ENCODE assay signal across 8 cellular contexts in the genomic region with DNA sequence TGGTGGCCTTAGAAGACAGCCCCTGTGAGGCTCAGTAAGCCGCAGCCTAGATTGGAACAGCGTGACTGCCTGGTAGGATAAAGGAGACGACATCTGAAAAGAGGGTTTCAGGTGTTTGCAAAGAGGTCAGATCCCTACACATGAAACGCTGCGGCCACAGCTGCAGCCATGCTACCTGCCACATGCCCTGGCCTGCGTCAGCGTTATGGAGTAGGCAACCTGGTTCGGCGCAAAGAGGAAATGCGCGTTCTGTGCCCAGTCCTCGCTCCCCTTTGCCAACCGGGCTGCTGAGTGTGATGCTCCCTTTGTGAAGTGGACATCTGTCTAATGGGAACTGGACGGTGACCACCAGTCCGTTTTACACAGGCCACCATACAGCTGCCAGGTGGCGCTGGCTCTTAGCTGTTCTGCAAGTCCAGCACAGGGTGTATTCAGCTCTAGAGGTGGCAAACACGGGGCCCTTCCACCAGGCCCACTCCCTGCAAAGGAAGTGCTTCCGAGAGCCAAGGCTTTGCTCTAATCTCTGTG.
A peak's percentile ranks its signal among the peaks of the same experiment; 100 is the strongest.
DNase-seq lines count a peak whose midpoint lies in the region; ATAC-seq and TF ChIP-seq lines count a peak whose summit lies in the region.

No MANE protein-coding gene starts in this region.

- no peaks in the 10 kb centered on the region for H3K27me3 Mint-ChIP-seq in activated T-helper 2 cell treated with anti-CD3 and anti-CD28 coated beads, Interferon-gamma antibody, Interleukin-2, Interleukin-4, amounts not matched to agents 10 μg/mL and 5 μg/mL and 100 μg/mL, durations not matched to agents 14 hours and 24 hours and 36 hours (ENCODE audit: low read depth)

- no peaks in the 10 kb centered on the region for H3K9me3 ChIP-seq in DND-41 (ENCODE audit: insufficient read depth, low read length, severe bottlenecking)
- no peaks in the 10 kb centered on the region for H3K9me3 ChIP-seq in HEK293 (ENCODE audit: control insufficient read depth, insufficient read depth, low read depth, low read length)
- H3K9me3 ChIP-seq in mesenchymal stem cell (ENCODE audit: control insufficient read depth, low read length): no peaks in the 10 kb centered on the region
- H3K9me3 ChIP-seq in osteoblast (ENCODE audit: low read depth, low read length): no peaks in the 10 kb centered on the region

- H3K4me1 Mint-ChIP-seq in activated T-helper 2 cell treated with anti-CD3 and anti-CD28 coated beads, Interferon-gamma antibody, Interleukin-2, Interleukin-4, amounts not matched to agents 10 μg/mL and 5 μg/mL and 100 μg/mL, durations not matched to agents 14 hours and 24 hours and 36 hours (ENCODE audit: low read depth): peaks cover 95% of the 10 kb centered on the region

- ATAC-seq in DND-41 (ENCODE audit: insufficient read depth, low read depth): peak; percentile 54
- ATAC-seq in GM18502 (IDR thresholded peaks at IDR 0.05; ENCODE audit: poor library complexity, unreplicated experiment): no peak
- ATAC-seq in GM18517 (IDR thresholded peaks at IDR 0.05; ENCODE audit: unreplicated experiment): no peak
- ATAC-seq in HG03442 (IDR thresholded peaks at IDR 0.05; ENCODE audit: unreplicated experiment): no peak

- H3K27ac ChIP-seq in DND-41 (ENCODE audit: low read length) (peak overlapping the region; percentile 93), HEK293 (ENCODE audit: extremely low read depth, low read depth, low read length) (peak overlapping the region; percentile 13; the same call in 1 of the 2 replicates), mesenchymal stem cell (ENCODE audit: low read length, poor library complexity, severe bottlenecking) (no peak overlapping the region), osteoblast (ENCODE audit: low read depth, low read length) (no peak overlapping the region)

- H3K14ac ChIP-seq in mesenchymal stem cell (ENCODE audit: low read length in 2 of 2): peak overlapping the region in 1 of 2 experiments; percentile 90

- DNase-seq in DND-41: peak; percentile 63
- no peak for DNase-seq in activated T-helper 2 cell treated with anti-CD3 and anti-CD28 coated beads, Interferon-gamma antibody, Interleukin-2, Interleukin-4, amounts not matched to agents 10 μg/mL and 5 μg/mL and 100 μg/mL, durations not matched to agents 14 hours and 24 hours and 36 hours (ENCODE audit: low spot score)
- DNase-seq in mesenchymal stem cell: no peak
- no peak for DNase-seq in osteoblast (ENCODE audit: insufficient read length, low spot score, missing footprints)

- H4K91ac ChIP-seq in mesenchymal stem cell (ENCODE audit: low read length): peak overlapping the region; percentile 67

- no peak overlapping the region for H2BK120ac ChIP-seq in mesenchymal stem cell (ENCODE audit: low read depth, low read length)

- 92% methylated on average over 17 of the region's 18 CpGs for WGBS in mesenchymal stem cell

- H3K79me2 ChIP-seq in DND-41 (ENCODE audit: insufficient read depth, low read length): peaks cover 92% of the 10 kb centered on the region
- no peaks in the 10 kb centered on the region for H3K79me2 ChIP-seq in osteoblast (ENCODE audit: insufficient read depth, low read length)

- H3K27ac Mint-ChIP-seq in activated T-helper 2 cell treated with anti-CD3 and anti-CD28 coated beads, Interferon-gamma antibody, Interleukin-2, Interleukin-4, amounts not matched to agents 10 μg/mL and 5 μg/mL and 100 μg/mL, durations not matched to agents 14 hours and 24 hours and 36 hours: no peak overlapping the region

- intact Hi-C loops in activated T-helper 2 cell treated with anti-CD3 and anti-CD28 coated beads, Interferon-gamma antibody, Interleukin-2, Interleukin-4, amounts not matched to agents 10 μg/mL and 5 μg/mL and 100 μg/mL, durations not matched to agents 14 hours and 24 hours and 36 hours (cut with micrococcal nuclease): loop anchor here (1.0 to 2.0 kb wide), 4 partner anchors 10 to 57 kb away; no protein-coding TSS in a partner anchor

- no peak overlapping the region for H2AK5ac ChIP-seq in mesenchymal stem cell (ENCODE audit: low read length, severe bottlenecking)

- peak overlapping the region; percentile 94 for H4K8ac ChIP-seq in mesenchymal stem cell (ENCODE audit: low read length)

- H3K36me3 ChIP-seq in DND-41 (ENCODE audit: insufficient read depth, low read length) (peaks cover 60% of the 10 kb centered on the region), HEK293 (ENCODE audit: control insufficient read depth in 2 of 2, insufficient read depth in 1 of 2, low read length in 2 of 2) (peaks cover 0 to 3% of the 10 kb centered on the region in 2 experiments; a peak in 1 of 3 replicates), mesenchymal stem cell (ENCODE audit: control insufficient read depth in 1 of 2, insufficient read depth in 2 of 2, low read depth in 1 of 2, low read length in 2 of 2) (peaks cover 6 to 93% of the 10 kb centered on the region in 2 experiments), osteoblast (ENCODE audit: insufficient read depth, low read length) (no peaks in the 10 kb centered on the region)

- H4K20me1 ChIP-seq in DND-41 (ENCODE audit: insufficient read depth, low read length) (peaks cover 12% of the 10 kb centered on the region; the same call in 1 of the 2 replicates), osteoblast (ENCODE audit: insufficient read depth, low read length) (no peaks in the 10 kb centered on the region)

- H2BK12ac ChIP-seq in mesenchymal stem cell (ENCODE audit: low read length in 2 of 2): peak overlapping the region; percentile 29 to 97

- peak; percentile 42 for TF ChIP-seq CTCF in DND-41 (IDR thresholded peaks at IDR 0.05; ENCODE audit: borderline replicate concordance, extremely low read depth, low read length, poor library complexity, severe bottlenecking)
- TF ChIP-seq CTCF in HEK293 (tag by site-specific recombination; IDR thresholded peaks at IDR 0.05): no peak
- TF ChIP-seq CTCF in osteoblast (IDR thresholded peaks at IDR 0.05; ENCODE audit: extremely low read depth, low read depth, low read length): no peak

- no peaks in the 10 kb centered on the region for H3K9me3 Mint-ChIP-seq in activated T-helper 2 cell treated with anti-CD3 and anti-CD28 coated beads, Interferon-gamma antibody, Interleukin-2, Interleukin-4, amounts not matched to agents 10 μg/mL and 5 μg/mL and 100 μg/mL, durations not matched to agents 14 hours and 24 hours and 36 hours

- H2BK15ac ChIP-seq in mesenchymal stem cell (ENCODE audit: low read depth, poor library complexity, severe bottlenecking): no peak overlapping the region

- H3K36me3 Mint-ChIP-seq in activated T-helper 2 cell treated with anti-CD3 and anti-CD28 coated beads, Interferon-gamma antibody, Interleukin-2, Interleukin-4, amounts not matched to agents 10 μg/mL and 5 μg/mL and 100 μg/mL, durations not matched to agents 14 hours and 24 hours and 36 hours (ENCODE audit: low read depth): peaks cover 64% of the 10 kb centered on the region

- H2BK5ac ChIP-seq in mesenchymal stem cell (ENCODE audit: low read depth, low read length, poor library complexity, severe bottlenecking): no peak overlapping the region

- peak overlapping the region in 1 of 2 experiments; percentile 42; a peak in 2 of 4 replicates for H3K4me3 ChIP-seq in DND-41 (ENCODE audit: low read depth in 1 of 2, low read length in 2 of 2)
- no peak overlapping the region for H3K4me3 ChIP-seq in HEK293 (ENCODE audit: low read depth, low read length)
- H3K4me3 ChIP-seq in mesenchymal stem cell (ENCODE audit: insufficient read depth in 1 of 2, low read depth in 1 of 2, low read length in 2 of 2): no peak overlapping the region
- H3K4me3 ChIP-seq in osteoblast (ENCODE audit: insufficient read depth, low read length): no peak overlapping the region

- H3K18ac ChIP-seq in mesenchymal stem cell (ENCODE audit: low read depth in 1 of 2, low read length in 2 of 2): peak overlapping the region in 1 of 2 experiments; percentile 90

- peak overlapping the region; percentile 57 for H3K9ac ChIP-seq in DND-41 (ENCODE audit: low read depth, low read length)
- H3K9ac ChIP-seq in mesenchymal stem cell (ENCODE audit: low read length): no peak overlapping the region

- POLR2A ChIA-PET in HEK293 (lab: Yijun Ruan, JAX): interaction anchor here (0.7 kb wide), 1 partner anchor 72 kb away, joined by 3 read pairs; no protein-coding TSS in a partner anchor

- peak overlapping the region; percentile 46 to 77 for H3K4ac ChIP-seq in mesenchymal stem cell (ENCODE audit: low read depth in 1 of 2, low read length in 2 of 2)

- CTCF ChIA-PET in HEK293 (lab: Yijun Ruan, JAX): interaction anchor here (1.4 kb wide), 1 partner anchor 12 kb away, joined by 4 read pairs; no protein-coding TSS in a partner anchor

- peak overlapping the region; percentile 89 for H3K4me3 Mint-ChIP-seq in activated T-helper 2 cell treated with anti-CD3 and anti-CD28 coated beads, Interferon-gamma antibody, Interleukin-2, Interleukin-4, amounts not matched to agents 10 μg/mL and 5 μg/mL and 100 μg/mL, durations not matched to agents 14 hours and 24 hours and 36 hours (ENCODE audit: low read depth)

- H3K79me1 ChIP-seq in mesenchymal stem cell (replicated peaks; ENCODE audit: low read length, poor library complexity, severe bottlenecking): peaks cover 18% of the 10 kb centered on the region

- H3K4me1 ChIP-seq in DND-41 (ENCODE audit: insufficient read depth, low read length) (peaks cover 97% of the 10 kb centered on the region), HEK293 (ENCODE audit: control insufficient read depth, insufficient read depth, low read length) (peaks cover 4% of the 10 kb centered on the region), mesenchymal stem cell (ENCODE audit: control insufficient read depth, insufficient read depth, low read depth, low read length) (peaks cover 8% of the 10 kb centered on the region), osteoblast (ENCODE audit: insufficient read depth, low read length) (no peaks in the 10 kb centered on the region)

- peak overlapping the region; percentile 60 for H3K4me2 ChIP-seq in DND-41 (ENCODE audit: insufficient read depth, low read length)
- H3K4me2 ChIP-seq in mesenchymal stem cell (ENCODE audit: low read length, poor library complexity, severe bottlenecking): no peak overlapping the region
- H3K4me2 ChIP-seq in osteoblast (ENCODE audit: insufficient read depth, low read length): no peak overlapping the region

- H3K27me3 ChIP-seq in DND-41 (ENCODE audit: insufficient read depth, low read length, poor library complexity): no peaks in the 10 kb centered on the region
- no peaks in the 10 kb centered on the region for H3K27me3 ChIP-seq in mesenchymal stem cell (ENCODE audit: control insufficient read depth in 1 of 2, insufficient read depth in 1 of 2, low read length in 2 of 2)
- H3K27me3 ChIP-seq in osteoblast (ENCODE audit: insufficient read depth, low read length): no peaks in the 10 kb centered on the region

- H3K23ac ChIP-seq in mesenchymal stem cell (ENCODE audit: low read length in 2 of 2): peak overlapping the region in 1 of 2 experiments; percentile 23

- H2AFZ ChIP-seq in DND-41 (ENCODE audit: low read depth, low read length) (no peak overlapping the region; the same call in 1 of the 2 replicates), mesenchymal stem cell (ENCODE audit: low read depth, low read length) (no peak overlapping the region), osteoblast (ENCODE audit: low read length) (no peak overlapping the region)

Comparison
In these comparisons a context has a peak if more than half of its experiments do, and no peak if none do; other contexts are left out.
1. H3K27ac ChIP-seq: peak in DND-41 (single experiment) and HEK293 (single experiment); none in mesenchymal stem cell (single experiment) and osteoblast (single experiment).